Comparison of ENCODE assay signal across 1 cellular context in genomic region chr9:98430535-98430934, GRCh38.
TF ChIP-seq lines count a peak whose summit lies in the region.

No MANE protein-coding gene starts in this region.

TF ChIP-seq in GM23338, 12 proteins besides CTCF, POLR2A, EP300 and RAD21 (continued from another document):
- TF ChIP-seq REST (IDR thresholded peaks at IDR 0.05; ENCODE audit: unreplicated experiment) = no peak
- TF ChIP-seq EZH2 (IDR thresholded peaks at IDR 0.05; ENCODE audit: low read depth, unreplicated experiment) = no peak
TF ChIP-seq in GM23338: peak in this region for 0.
